2 cellular contexts compared by ENCODE assay signal in genomic region chr7:39645482-39646407, GRCh38.
TF ChIP-seq lines count a peak whose summit lies in the region.

No MANE protein-coding gene starts in this region.

TF ChIP-seq in GM12878, 131 proteins besides CTCF, POLR2A, EP300 and RAD21:
- TF ChIP-seq PKNOX1 (IDR thresholded peaks at IDR 0.05) (no peak), CBFB (IDR thresholded peaks at IDR 0.05; ENCODE audit: low read depth) (no peak), RCOR1 (conservative IDR thresholded peaks at IDR 0.05; ENCODE audit: low read depth, low read length) (no peak)
TF ChIP-seq in GM12878: peak in this region for 0.

TF ChIP-seq in HEK293T, 16 proteins besides CTCF, POLR2A, EP300 and RAD21 (continued from another document):
- no peak for TF ChIP-seq PKNOX1 (IDR thresholded peaks at IDR 0.05)
- TF ChIP-seq TARDBP (IDR thresholded peaks at IDR 0.05), result no peak
- no peak for TF ChIP-seq L3MBTL2 (conservative IDR thresholded peaks at IDR 0.05)
